In genomic region chr5:41770799-41771198, GRCh38 we compare ENCODE assay signal across 18 cellular contexts.
DNase-seq lines count a peak whose midpoint lies in the region; ATAC-seq, FAIRE-seq and TF ChIP-seq lines count a peak whose summit lies in the region.
"Had no signal": no experiment of that assay in that cellular context is flagged by ENCODE, and none has a peak within 500 bp of the region (broad histone marks: within the 10 kb centered on the region; RNA-seq: fewer than 3 reads in every experiment).

No MANE protein-coding gene starts in this region.

- peak; percentile 94 for ATAC-seq in GM18502 (IDR thresholded peaks at IDR 0.05; ENCODE audit: poor library complexity, unreplicated experiment)
- ATAC-seq in GM19467 (IDR thresholded peaks at IDR 0.05; ENCODE audit: unreplicated experiment) = peak; percentile 85
- peak; percentile 95 for ATAC-seq in HG02870 (IDR thresholded peaks at IDR 0.05; ENCODE audit: unreplicated experiment)
- peak; percentile 86 for ATAC-seq in HG03460 (IDR thresholded peaks at IDR 0.05; ENCODE audit: unreplicated experiment)
- ATAC-seq: heart right ventricle had no signal

- TF ChIP-seq POLR2A in GM12892 (IDR thresholded peaks at IDR 0.05; ENCODE audit: low read depth, low read length) = no peak

- FAIRE-seq in GM12892 (lab: Jason Lieb, UNC) = no peak
- FAIRE-seq: endometrium had no signal

- no peak for DNase-seq in stimulated activated naive CD4-positive, alpha-beta T cell treated with Interleukin-2 at 50 U/mL for 16 hours (lab: John Stamatoyannopoulos, UW)
- DNase-seq in SK-N-DZ (ENCODE audit: low spot score) (no peak), GM12892 (ENCODE audit: insufficient read length) (no peak), NCI-H1694 treated with DMSO at 0.1 percent for 48 hours (lab: John Stamatoyannopoulos, UW) (no peak)
- DNase-seq: activated CD8-positive, alpha-beta memory T cell treated with anti-CD3 and anti-CD28 coated beads, Interleukin-2, amount 50 U/mL, for 48 hours; anterior cingulate cortex; GM23248; heart right ventricle; Kasumi-1; ovary; PC-9; stomach; T1000 had no signal
